Comparison of ENCODE assay signal across 11 cellular contexts in genomic region chr3:101379695-101380376, GRCh38. TPM values are rescaled to one million over a fixed set of nuclear protein-coding genes. Genes with fewer than 3 reads are reported as not detected.
DNase-seq lines count a peak whose midpoint lies in the region; ATAC-seq, FAIRE-seq and TF ChIP-seq lines count a peak whose summit lies in the region.
"Had no signal": no experiment of that assay in that cellular context is flagged by ENCODE, and none has a peak within 500 bp of the region (broad histone marks: within the 10 kb centered on the region; RNA-seq: fewer than 3 reads in every experiment).

No MANE protein-coding gene starts in this region.

- peaks cover 36% of the 10 kb centered on the region for H3K4me1 Mint-ChIP-seq in T-helper 17 cell

- H3K36me3 Mint-ChIP-seq in T-helper 17 cell (ENCODE audit: low read depth): peaks cover 4% of the 10 kb centered on the region

- TF ChIP-seq CTCF in testis (IDR thresholded peaks at IDR 0.05): no peak

- H3K27ac ChIP-seq in testis: peak overlapping the region in 1 of 2 donors; percentile 12
- H3K27ac ChIP-seq: transverse colon had no signal

- 70 to 78% methylated on average over 1 of the region's 1 CpG for WGBS in testis, 2 donors

- peak; percentile 86 for FAIRE-seq in GM19239 (lab: Jason Lieb, UNC)
- FAIRE-seq: G401.6 had no signal

- no peak overlapping the region for H3K4me3 ChIP-seq in testis
- H3K4me3 ChIP-seq: coronary artery, transverse colon had no signal

- peak overlapping the region; percentile 86 for H3K27ac Mint-ChIP-seq in T-helper 17 cell

- H3K27me3 ChIP-seq in testis: no peaks in the 10 kb centered on the region
- H3K27me3 ChIP-seq: transverse colon had no signal

- no peaks in the 10 kb centered on the region for H3K27me3 Mint-ChIP-seq in T-helper 17 cell

- peak; percentile 54 for DNase-seq in CD1c-positive myeloid dendritic cell (ENCODE audit: extremely low spot score)
- DNase-seq in GM19239 (ENCODE audit: insufficient read length, low spot score): peak; percentile 14
- no peak for DNase-seq in T-helper 17 cell
- DNase-seq in dermis blood vessel endothelial cell: no peak
- DNase-seq in testis: no peak
- DNase-seq in NCI-H146 treated with DMSO at 0.1 percent for 48 hours (lab: John Stamatoyannopoulos, UW; ENCODE audit: unreplicated experiment): no peak
- DNase-seq in NCI-H1930 (lab: John Stamatoyannopoulos, UW): no peak
- DNase-seq: transverse colon had no signal

- TF ChIP-seq POLR2A in testis (IDR thresholded peaks at IDR 0.05): no peak

- H3K9me3 ChIP-seq in T-helper 17 cell (ENCODE audit: control insufficient read depth, low read length, poor library complexity, severe bottlenecking) (no peaks in the 10 kb centered on the region), testis (no peaks in the 10 kb centered on the region)
- H3K9me3 ChIP-seq: transverse colon had no signal

- peak overlapping the region; percentile 80 for H3K4me3 Mint-ChIP-seq in T-helper 17 cell

- intact Hi-C loops in testis (cut with DNase I; ENCODE audit: low total_unique reads): no loop called here

- ATAC-seq in HG03066 (IDR thresholded peaks at IDR 0.05; ENCODE audit: low read depth, unreplicated experiment) (peak; percentile 96), T-helper 17 cell (peak; percentile 77)

- no peaks in the 10 kb centered on the region for H3K36me3 ChIP-seq in testis (ENCODE audit: low read depth, missing control alignments)
- H3K36me3 ChIP-seq: transverse colon had no signal

- peaks cover 3% of the 10 kb centered on the region for H3K4me1 ChIP-seq in testis

RNA-seq across cellular contexts. Expression of gene IMPG2, which starts 59.5 kb away (rescaled TPM):
- under 1 TPM; 0.45 to 0.47 TPM for total RNA-seq in T-helper 17 cell
- 0.37 and 0.85 TPM in 2 replicates for total RNA-seq in dermis blood vessel endothelial cell
- total RNA-seq in testis: under 1 TPM; 0.39 to 0.50 TPM
- 0.53 TPM for polyA plus RNA-seq in testis (ENCODE audit: insufficient read depth, low read depth, low replicate concordance)

Comparison
In these comparisons a context has a peak if more than half of its experiments do, and no peak if none do; other contexts are left out.
1. DNase-seq: peak in CD1c-positive myeloid dendritic cell (single experiment) and GM19239 (single experiment); none in T-helper 17 cell (0 of 3), dermis blood vessel endothelial cell (single experiment), testis (single experiment), NCI-H146 treated with DMSO at 0.1 percent for 48 hours (single experiment) and NCI-H1930 (0 of 2).